1 cellular context compared by ENCODE assay signal in genomic region chr16:3047387-3047720, GRCh38.
TF ChIP-seq lines count a peak whose summit lies in the region.

No MANE protein-coding gene starts in this region.

TF ChIP-seq in HEK293, 187 proteins besides CTCF, POLR2A, EP300 and RAD21 (continued from another document):
- TF ChIP-seq ZNF26 (tag by site-specific recombination; IDR thresholded peaks at IDR 0.05) (no peak), ZNF488 (tag by site-specific recombination; IDR thresholded peaks at IDR 0.05) (no peak), ZBTB8A (tag by site-specific recombination; IDR thresholded peaks at IDR 0.05) (0 out of 2 replicates have a peak, but pooled peaks have one; percentile 21), HIC1 (tag by site-specific recombination; IDR thresholded peaks at IDR 0.05) (0 out of 2 replicates have a peak, but pooled peaks have one; percentile 40), ZNF521 (tag by site-specific recombination; IDR thresholded peaks at IDR 0.05) (no peak), ZNF2 (tag by site-specific recombination; IDR thresholded peaks at IDR 0.05) (no peak), ZNF239 (tag by site-specific recombination; IDR thresholded peaks at IDR 0.05) (peak; percentile 90), ZNF561 (tag by site-specific recombination; IDR thresholded peaks at IDR 0.05; ENCODE audit: borderline replicate concordance) (no peak), TCF7L2 (IDR thresholded peaks at IDR 0.05; ENCODE audit: borderline replicate concordance, low read depth, low read length) (no peak), ZNF416 (tag by site-specific recombination; IDR thresholded peaks at IDR 0.05) (no peak), ZNF621 (tag by site-specific recombination; IDR thresholded peaks at IDR 0.05) (no peak), ZNF211 (tag by site-specific recombination; IDR thresholded peaks at IDR 0.05; ENCODE audit: low read depth) (no peak), ZBTB17 (tag by site-specific recombination; IDR thresholded peaks at IDR 0.05) (0 out of 2 replicates have a peak, but pooled peaks have one; percentile 30), ZBTB20 (tag by site-specific recombination; IDR thresholded peaks at IDR 0.05) (0 out of 2 replicates have a peak, but pooled peaks have one; percentile 22), ZNF362 (tag by site-specific recombination; IDR thresholded peaks at IDR 0.05) (no peak), ZBTB10 (tag by site-specific recombination; IDR thresholded peaks at IDR 0.05) (no peak), ZNF830 (tag by site-specific recombination; IDR thresholded peaks at IDR 0.05; ENCODE audit: low read depth) (no peak)
